Comparison of ENCODE assay signal across 9 cellular contexts in the genomic region with DNA sequence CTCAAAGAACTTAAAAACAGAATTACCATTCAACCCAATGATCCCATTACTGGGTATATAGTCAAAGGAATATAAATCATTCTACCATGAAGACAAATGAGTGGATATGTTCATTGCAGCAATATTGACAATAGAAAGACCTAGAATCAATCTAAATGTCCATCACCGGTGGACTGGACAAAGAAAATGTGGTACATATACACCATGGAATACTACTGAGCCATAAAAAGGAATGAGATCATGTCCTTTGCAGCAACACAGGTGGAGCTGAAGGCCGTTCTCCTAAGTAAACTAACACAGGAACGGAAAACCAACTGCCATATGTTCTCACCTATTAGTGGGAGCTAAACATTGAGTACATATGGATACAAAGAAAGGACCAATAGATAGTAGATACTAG.
"Had no signal": no experiment of that assay in that cellular context is flagged by ENCODE, and none has a peak within 500 bp of the region (broad histone marks: within the 10 kb centered on the region; RNA-seq: fewer than 3 reads in every experiment).

No MANE protein-coding gene starts in this region.

- H3K27ac ChIP-seq: HL-60 had no signal

- H3K4me2 ChIP-seq: GM23338 had no signal

- DNase-seq: H9, HCEC 1CT, HFFc6, KG1 had no signal

- ATAC-seq: GM23338, HepG2 had no signal

- H2AFZ ChIP-seq: GM23338 had no signal

- FAIRE-seq: H1, H54, HepG2 had no signal

- H3K4me3 ChIP-seq: GM23338 had no signal
